In the genomic region with DNA sequence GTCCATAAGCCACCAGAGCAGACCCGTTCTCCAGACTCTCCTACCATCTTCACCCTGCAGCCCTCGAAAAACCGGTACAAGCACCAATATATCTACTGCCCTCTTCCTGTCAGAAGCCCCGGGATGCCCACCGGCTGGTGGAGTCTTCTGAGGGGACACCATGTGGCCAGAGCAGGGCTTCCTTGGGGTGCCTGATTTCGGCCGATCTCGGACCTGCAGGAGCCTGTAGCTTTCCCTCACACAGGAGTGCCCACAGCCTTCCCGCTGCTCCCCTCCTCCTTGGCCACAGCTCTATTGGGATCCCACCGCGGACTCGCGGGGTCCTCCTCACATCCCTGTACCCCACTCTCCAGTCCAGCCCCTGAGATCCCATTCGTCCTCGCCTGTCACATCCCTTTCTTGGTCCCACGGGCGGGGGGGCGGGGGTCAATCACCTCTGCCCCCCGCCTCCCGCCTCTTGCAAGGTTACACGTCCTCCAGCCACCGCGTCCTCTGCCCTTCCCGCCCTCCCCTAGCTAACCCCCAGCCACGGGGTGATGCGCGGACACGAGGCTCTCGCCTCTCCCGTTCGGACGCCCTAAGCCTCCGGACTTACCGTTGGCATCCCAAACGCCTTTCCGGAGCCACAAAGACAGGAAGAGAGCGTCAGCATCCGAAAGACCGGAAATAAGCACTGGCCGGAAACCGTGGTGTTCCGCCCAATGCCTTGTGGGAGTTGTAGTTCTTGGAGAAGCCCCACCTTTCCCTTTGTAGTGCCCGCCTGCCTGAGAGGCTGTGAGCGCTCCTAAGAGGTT, we compare ENCODE assay signal across 1 cellular context.
TF ChIP-seq lines count a peak whose summit lies in the region.

SSR2 (minus strand) TSS at position 659 of the 794 bp plus-strand sequence. CDS start 784 bp downstream, outside the sequence.

TF ChIP-seq in GM12878, 131 proteins besides CTCF, POLR2A, EP300 and RAD21 (continued from another document):
- TF ChIP-seq SMC3 (IDR thresholded peaks at IDR 0.05; ENCODE audit: borderline replicate concordance, low read length) = no peak
- no peak for TF ChIP-seq MYC (IDR thresholded peaks at IDR 0.05; ENCODE audit: insufficient read depth, insufficient read length, insufficient replicate concordance, low read length, severe bottlenecking)
- no peak for TF ChIP-seq NR2C1 (IDR thresholded peaks at IDR 0.05)
- peak; percentile 37; the same call in 1 of the 2 replicates for TF ChIP-seq SREBF1 (IDR thresholded peaks at IDR 0.05; ENCODE audit: low read length)
- TF ChIP-seq POLR2AphosphoS5 (IDR thresholded peaks at IDR 0.05; ENCODE audit: low read length) = peak; percentile 91
- no peak for TF ChIP-seq IRF5 (IDR thresholded peaks at IDR 0.05; ENCODE audit: borderline replicate concordance)
- no peak for TF ChIP-seq NFXL1 (IDR thresholded peaks at IDR 0.05; ENCODE audit: borderline replicate concordance)
- TF ChIP-seq TAF1 (IDR thresholded peaks at IDR 0.05; ENCODE audit: borderline replicate concordance, low read depth, low read length) = peak; percentile 68; the same call in 1 of the 2 replicates
- TF ChIP-seq IKZF2 (IDR thresholded peaks at IDR 0.05) = no peak
- no peak for TF ChIP-seq JUNB (IDR thresholded peaks at IDR 0.05)
- TF ChIP-seq RELA (IDR thresholded peaks at IDR 0.05; ENCODE audit: borderline replicate concordance, partially characterized antibody) = peak; percentile 32
- TF ChIP-seq EED (IDR thresholded peaks at IDR 0.05; ENCODE audit: low read depth) = no peak
- no peak for TF ChIP-seq RFX5 (IDR thresholded peaks at IDR 0.05; ENCODE audit: low read depth, low read length)
- no peak for TF ChIP-seq CEBPZ (IDR thresholded peaks at IDR 0.05; ENCODE audit: low read depth, low read length)
- no peak for TF ChIP-seq ZBTB4 (CRISPR knock-in tag; IDR thresholded peaks at IDR 0.05)
- TF ChIP-seq PAX5 (IDR thresholded peaks at IDR 0.05; ENCODE audit: borderline replicate concordance, low read depth, low read length) = 0 out of 2 replicates have a peak, but pooled peaks have one; percentile 11
- TF ChIP-seq HCFC1 (IDR thresholded peaks at IDR 0.05; ENCODE audit: low read length) = peak; percentile 92
- TF ChIP-seq ZNF274 (IDR thresholded peaks at IDR 0.05; ENCODE audit: insufficient read depth, insufficient read length) = no peak
- TF ChIP-seq NR2F1 (conservative IDR thresholded peaks at IDR 0.05) = 0 out of 2 replicates have a peak, but pooled peaks have one; percentile 23
- TF ChIP-seq CHD1 (IDR thresholded peaks at IDR 0.05; ENCODE audit: low read depth, low read length) = no peak
TF ChIP-seq in GM12878: peak in this region for 31.
